8 cellular contexts compared by ENCODE assay signal in the genomic region with DNA sequence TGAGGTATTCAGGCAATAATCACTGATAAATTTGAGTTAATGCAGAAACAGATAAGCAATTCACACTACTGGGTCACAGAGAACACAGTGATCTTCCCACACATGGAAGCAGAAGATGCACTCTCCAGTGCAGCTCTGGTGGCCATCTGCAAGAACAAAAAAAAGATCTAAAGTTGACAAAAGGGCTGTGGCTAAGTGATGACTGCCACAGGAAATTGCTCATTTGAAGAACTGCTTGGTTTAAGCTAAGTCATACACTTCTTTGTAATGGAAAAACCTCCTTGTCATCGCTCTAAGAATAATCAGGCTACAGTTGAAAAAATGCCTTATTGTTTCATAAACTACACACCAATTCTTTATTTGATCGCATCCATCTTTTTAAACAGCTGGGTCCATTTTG.
DNase-seq lines count a peak whose midpoint lies in the region; ATAC-seq and TF ChIP-seq lines count a peak whose summit lies in the region.

No MANE protein-coding gene starts in this region.

- H3F3A ChIP-seq in neural progenitor cell (ENCODE audit: low read depth), result no peaks in the 10 kb centered on the region

- H3K36me3 Mint-ChIP-seq in activated T-cell treated with anti-CD3 and anti-CD28 coated beads, Interleukin-2, amount 50 U/mL, for 24 hours (ENCODE audit: low read depth), result peaks cover 5% of the 10 kb centered on the region
- peaks cover 4% of the 10 kb centered on the region for H3K36me3 Mint-ChIP-seq in neural progenitor cell

- H3K27ac Mint-ChIP-seq in activated T-cell treated with anti-CD3 and anti-CD28 coated beads, Interleukin-2, amount 50 U/mL, for 24 hours, result peak overlapping the region; percentile 85
- no peak overlapping the region for H3K27ac Mint-ChIP-seq in neural progenitor cell

- H3K79me2 ChIP-seq in Karpas-422 (ENCODE audit: low read length) (no peaks in the 10 kb centered on the region), neural progenitor cell (ENCODE audit: low read depth) (no peaks in the 10 kb centered on the region)

- peak overlapping the region; percentile 40 for H3K4me3 Mint-ChIP-seq in activated T-cell treated with anti-CD3 and anti-CD28 coated beads, Interleukin-2, amount 50 U/mL, for 24 hours
- H3K4me3 Mint-ChIP-seq in neural progenitor cell, result no peak overlapping the region

- no peak overlapping the region for H3K4me3 ChIP-seq in Karpas-422 (ENCODE audit: low read length)
- no peak overlapping the region for H3K4me3 ChIP-seq in neural progenitor cell

- TF ChIP-seq CTCF in neural progenitor cell (IDR thresholded peaks at IDR 0.05), result no peak

- peaks cover 8% of the 10 kb centered on the region for H3K9me3 Mint-ChIP-seq in activated T-cell treated with anti-CD3 and anti-CD28 coated beads, Interleukin-2, amount 50 U/mL, for 24 hours
- no peaks in the 10 kb centered on the region for H3K9me3 Mint-ChIP-seq in neural progenitor cell

- H2AFZ ChIP-seq in Karpas-422 (ENCODE audit: low read length), result no peak overlapping the region
- no peak overlapping the region for H2AFZ ChIP-seq in neural progenitor cell (replicated peaks)

- peaks cover 61% of the 10 kb centered on the region for H3K4me1 Mint-ChIP-seq in activated T-cell treated with anti-CD3 and anti-CD28 coated beads, Interleukin-2, amount 50 U/mL, for 24 hours (ENCODE audit: low read depth)
- H3K4me1 Mint-ChIP-seq in neural progenitor cell, result peaks cover 10% of the 10 kb centered on the region

- H4K20me1 ChIP-seq in Karpas-422 (ENCODE audit: insufficient read depth, low read depth, low read length) (0 out of 2 replicates have a peak, but pooled peaks cover 5% of the 10 kb centered on the region), neural progenitor cell (ENCODE audit: low read depth) (no peaks in the 10 kb centered on the region)

- DNase-seq in EL (peak; percentile 58), Karpas-422 (peak; percentile 50), kidney tubule cell (ENCODE audit: low spot score) (peak; percentile 57), neural progenitor cell (ENCODE audit: low spot score) (no peak), NCI-H1092 (lab: John Stamatoyannopoulos, UW) (no peak)
- DNase-seq in activated T-cell treated with anti-CD3 and anti-CD28 coated beads, Interleukin-2, amount 50 U/mL, for 24 hours, result no peak

- no peaks in the 10 kb centered on the region for H3K27me3 ChIP-seq in Karpas-422 (ENCODE audit: low read length)
- no peaks in the 10 kb centered on the region for H3K27me3 ChIP-seq in neural progenitor cell

- H3K4me1 ChIP-seq in Karpas-422 (ENCODE audit: low read length), result peaks cover 42% of the 10 kb centered on the region
- H3K4me1 ChIP-seq in neural progenitor cell, result peaks cover 6% of the 10 kb centered on the region

- H3K36me3 ChIP-seq in Karpas-422 (ENCODE audit: insufficient read depth, low read length), result no peaks in the 10 kb centered on the region
- H3K36me3 ChIP-seq in neural progenitor cell, result no peaks in the 10 kb centered on the region

- no peaks in the 10 kb centered on the region for H3K27me3 Mint-ChIP-seq in activated T-cell treated with anti-CD3 and anti-CD28 coated beads, Interleukin-2, amount 50 U/mL, for 24 hours
- no peaks in the 10 kb centered on the region for H3K27me3 Mint-ChIP-seq in neural progenitor cell (ENCODE audit: insufficient read depth, low read depth)

- no peak overlapping the region for H3K9ac ChIP-seq in Karpas-422 (ENCODE audit: low read length)
- no peak overlapping the region for H3K9ac ChIP-seq in neural progenitor cell

- ATAC-seq in GM21528 (IDR thresholded peaks at IDR 0.05; ENCODE audit: low FRiP score, unreplicated experiment) (peak; percentile 47), HG03039 (IDR thresholded peaks at IDR 0.05; ENCODE audit: unreplicated experiment) (no peak)

- no peaks in the 10 kb centered on the region for H3K9me3 ChIP-seq in Karpas-422 (ENCODE audit: low read length)
- no peaks in the 10 kb centered on the region for H3K9me3 ChIP-seq in neural progenitor cell (ENCODE audit: low read depth)

- H3K27ac ChIP-seq in Karpas-422 (ENCODE audit: low read length) (no peak overlapping the region), neural progenitor cell (no peak overlapping the region)

- H3K4me2 ChIP-seq in Karpas-422 (ENCODE audit: low read depth, low read length, poor library complexity, severe bottlenecking) (no peak overlapping the region), neural progenitor cell (no peak overlapping the region)

- H3K9me2 ChIP-seq in Karpas-422 (replicated peaks; ENCODE audit: insufficient read depth, low read length), result no peaks in the 10 kb centered on the region

Comparison
In these comparisons a context has a peak if more than half of its experiments do, and no peak if none do; other contexts are left out.
1. DNase-seq: peak in EL (single experiment), Karpas-422 (single experiment) and kidney tubule cell (single experiment); none in activated T-cell treated with anti-CD3 and anti-CD28 coated beads, Interleukin-2, amount 50 U/mL, for 24 hours (single experiment), neural progenitor cell (single experiment) and NCI-H1092 (single experiment).